In genomic region chr3:195100903-195101591, GRCh38 we compare ENCODE assay signal across 9 cellular contexts.
DNase-seq lines count a peak whose midpoint lies in the region; ATAC-seq and TF ChIP-seq lines count a peak whose summit lies in the region.
"Had no signal": no experiment of that assay in that cellular context is flagged by ENCODE, and none has a peak within 500 bp of the region (broad histone marks: within the 10 kb centered on the region; RNA-seq: fewer than 3 reads in every experiment).

No MANE protein-coding gene starts in this region.

- in situ Hi-C loops in brain microvascular endothelial cell (cut with HindIII; ENCODE audit: low pct_ligation_motif_present, low sequenced_read_pairs): loop anchor here (25.0 kb wide), 1 partner anchor 439 kb away; the partner anchor contains the start of gene LSG1

- H3K4me1 Mint-ChIP-seq in chondrocyte (ENCODE audit: low read depth) (peaks cover 41% of the 10 kb centered on the region), natural killer cell (peaks cover 18% of the 10 kb centered on the region in 2 donors)

- DNase-seq in GM06990 (ENCODE audit: extremely low read depth, insufficient read length) (peak; percentile 43), NCI-H1105 treated with DMSO at 0.1 percent for 48 hours (lab: John Stamatoyannopoulos, UW) (peak; percentile 47), chondrocyte (ENCODE audit: low spot score) (peak; percentile 58), natural killer cell (no peak), anterior cingulate cortex (lab: John Stamatoyannopoulos, UW) (no peak), brain microvascular endothelial cell (no peak)
- DNase-seq in stimulated activated CD8-positive, alpha-beta memory T cell treated with anti-CD3 and anti-CD28 coated beads, Interleukin-4, amount 100 ng/mL, for 48 hours: no peak

- intact Hi-C loops in natural killer cell (cut with micrococcal nuclease): no loop called here

- H3K27me3 Mint-ChIP-seq in chondrocyte (ENCODE audit: low read depth) (no peaks in the 10 kb centered on the region), natural killer cell (ENCODE audit: low read depth in 2 of 2) (no peaks in the 10 kb centered on the region)

- H3K9me3 Mint-ChIP-seq in chondrocyte (ENCODE audit: low read depth) (peaks cover 5% of the 10 kb centered on the region), natural killer cell (no peaks in the 10 kb centered on the region)
- H3K9me3 Mint-ChIP-seq: T-helper 1 cell treated with Interleukin-12 subunit alpha and Interleukin-12 subunit beta and Interleukin-4 antibody, amounts not matched to agents 30 μg/mL and 1 μg/mL, for 36 hours had no signal

- H3K36me3 Mint-ChIP-seq in chondrocyte (ENCODE audit: low read depth): no peaks in the 10 kb centered on the region
- no peaks in the 10 kb centered on the region for H3K36me3 Mint-ChIP-seq in natural killer cell

- ATAC-seq in natural killer cell (peak; percentile 57 to 84 (median 82)), HG02973 (IDR thresholded peaks at IDR 0.05; ENCODE audit: unreplicated experiment) (no peak)

- no peak overlapping the region for H3K4me3 Mint-ChIP-seq in chondrocyte (ENCODE audit: unreplicated experiment)
- peak overlapping the region; percentile 52 for H3K4me3 Mint-ChIP-seq in natural killer cell
- H3K4me3 Mint-ChIP-seq: T-helper 1 cell treated with Interleukin-12 subunit alpha and Interleukin-12 subunit beta and Interleukin-4 antibody, amounts not matched to agents 30 μg/mL and 1 μg/mL, for 36 hours had no signal

- no peaks in the 10 kb centered on the region for H3K36me3 ChIP-seq in GM06990 (ENCODE audit: control insufficient read depth, insufficient read depth, low read length)
- H3K36me3 ChIP-seq in brain microvascular endothelial cell (replicated peaks): no peaks in the 10 kb centered on the region

- H3K27ac Mint-ChIP-seq in chondrocyte (ENCODE audit: unreplicated experiment): peak overlapping the region; percentile 6
- H3K27ac Mint-ChIP-seq in natural killer cell: peak overlapping the region; percentile 78 to 88
- H3K27ac Mint-ChIP-seq: T-helper 1 cell treated with Interleukin-12 subunit alpha and Interleukin-12 subunit beta and Interleukin-4 antibody, amounts not matched to agents 30 μg/mL and 1 μg/mL, for 36 hours had no signal

- TF ChIP-seq CTCF in GM06990 (IDR thresholded peaks at IDR 0.05; ENCODE audit: insufficient read depth, low read length, poor library complexity, severe bottlenecking) (no peak), chondrocyte (IDR thresholded peaks at IDR 0.05) (no peak), natural killer cell (IDR thresholded peaks at IDR 0.05) (no peak), brain microvascular endothelial cell (IDR thresholded peaks at IDR 0.05; ENCODE audit: low read depth, low read length, missing control alignments) (no peak)

- no peak overlapping the region for H3K27ac ChIP-seq in brain microvascular endothelial cell

- H3K4me3 ChIP-seq in GM06990 (replicated peaks; ENCODE audit: low read depth, low read length): no peak overlapping the region
- H3K4me3 ChIP-seq in brain microvascular endothelial cell (ENCODE audit: low read depth, low read length): no peak overlapping the region

- H3K27me3 ChIP-seq in GM06990 (replicated peaks; ENCODE audit: control insufficient read depth, insufficient read depth, low read length) (no peaks in the 10 kb centered on the region), brain microvascular endothelial cell (replicated peaks) (no peaks in the 10 kb centered on the region)

Comparison
In these comparisons a context has a peak if more than half of its experiments do, and no peak if none do; other contexts are left out.
1. DNase-seq: peak in GM06990 (single experiment), NCI-H1105 treated with DMSO at 0.1 percent for 48 hours (single experiment) and chondrocyte (single experiment); none in natural killer cell (single experiment), anterior cingulate cortex (0 of 58), stimulated activated CD8-positive, alpha-beta memory T cell treated with anti-CD3 and anti-CD28 coated beads, Interleukin-4, amount 100 ng/mL, for 48 hours (single experiment) and brain microvascular endothelial cell (single experiment).